Comparison of ENCODE assay signal across 14 cellular contexts in genomic region chr1:90959352-90960206, GRCh38.
A peak's percentile ranks its signal among the peaks of the same experiment; 100 is the strongest.
DNase-seq lines count a peak whose midpoint lies in the region; ATAC-seq and TF ChIP-seq lines count a peak whose summit lies in the region.
"Had no signal": no experiment of that assay in that cellular context is flagged by ENCODE, and none has a peak within 500 bp of the region (broad histone marks: within the 10 kb centered on the region; RNA-seq: fewer than 3 reads in every experiment).

No MANE protein-coding gene starts in this region.

- CTCF ChIA-PET in Panc1 (lab: Charles Lee) = no interaction called here

- H3K4me1 ChIP-seq in Panc1 (ENCODE audit: control insufficient read depth, insufficient read depth, low read length) = no peaks in the 10 kb centered on the region

- POLR2A ChIA-PET in Panc1 (lab: Charles Lee) = interaction anchor here (0.5 kb wide), 1 partner anchor 28 kb away, joined by 6 read pairs; no protein-coding TSS in a partner anchor

- in situ Hi-C loops in Panc1 (cut with HindIII; ENCODE audit: low pct_unique_long_range_greater_than_20kb, low sequenced_read_pairs) = no loop called here

- ATAC-seq in GM18868 (IDR thresholded peaks at IDR 0.05; ENCODE audit: unreplicated experiment) (peak; percentile 67), HG02678 (IDR thresholded peaks at IDR 0.05; ENCODE audit: unreplicated experiment) (peak; percentile 80), Panc1 (0 out of 2 replicates have a peak, but pooled peaks have one; percentile 45), left lobe of liver (peak; percentile 71), HG02938 (IDR thresholded peaks at IDR 0.05; ENCODE audit: unreplicated experiment) (no peak), GM21390 (IDR thresholded peaks at IDR 0.05; ENCODE audit: unreplicated experiment) (no peak)
- ATAC-seq: left ventricle myocardium superior; right cardiac atrium; stimulated activated effector memory CD8-positive, alpha-beta T cell treated with anti-CD3 and anti-CD28 coated beads, Interleukin-12 subunit alpha, Interleukin-12 subunit beta, amount 100 ng/mL, for 72 hours had no signal

- no peak for TF ChIP-seq CTCF in Panc1 (IDR thresholded peaks at IDR 0.05)

- DNase-seq in Panc1 (ENCODE audit: low read depth, low spot score) (peak; percentile 4), left lobe of liver (ENCODE audit: low spot score) (no peak), AG08395 (ENCODE audit: low spot score) (no peak), NCI-H1092 treated with DMSO at 0.1 percent for 48 hours (lab: John Stamatoyannopoulos, UW) (no peak)
- DNase-seq: activated naive CD8-positive, alpha-beta T cell treated with anti-CD3 and anti-CD28 coated beads, Interleukin-2, amount 10 ng/mL, durations not matched to agents 7 days and 5 days; DMS153; left ventricle myocardium superior; NCI-H524; right cardiac atrium had no signal

- H3K4me3 ChIP-seq in Panc1 (ENCODE audit: low read depth in 2 of 2, low read length in 2 of 2) = no peak overlapping the region

- H3K27me3 ChIP-seq in Panc1 (ENCODE audit: control insufficient read depth, insufficient read depth, low read length) = no peaks in the 10 kb centered on the region

- intact Hi-C loops in Panc1 (cut with micrococcal nuclease; ENCODE audit: unreplicated experiment) = loop anchor here (10.0 kb wide), 1 partner anchor 845 kb away; no protein-coding TSS in a partner anchor

- H3K27ac ChIP-seq in Panc1 (ENCODE audit: low read length) = no peak overlapping the region

- no peaks in the 10 kb centered on the region for H3K36me3 ChIP-seq in Panc1 (ENCODE audit: control insufficient read depth, insufficient read depth, low read length)

- H3K9me3 ChIP-seq in Panc1 (ENCODE audit: control insufficient read depth, insufficient read depth, low read depth, low read length) = no peaks in the 10 kb centered on the region; the same call in 1 of the 2 replicates

- BruUV-seq in Panc1 (replicated peaks; lab: Mats Ljungman, UMichigan) = no TSS peak

Comparison
In these comparisons a context has a peak if more than half of its experiments do, and no peak if none do; other contexts are left out.
1. ATAC-seq: peak in GM18868 (single experiment), HG02678 (single experiment), Panc1 (single experiment) and left lobe of liver (single experiment); none in HG02938 (single experiment) and GM21390 (single experiment).